12 cellular contexts compared by ENCODE assay signal in the genomic region with DNA sequence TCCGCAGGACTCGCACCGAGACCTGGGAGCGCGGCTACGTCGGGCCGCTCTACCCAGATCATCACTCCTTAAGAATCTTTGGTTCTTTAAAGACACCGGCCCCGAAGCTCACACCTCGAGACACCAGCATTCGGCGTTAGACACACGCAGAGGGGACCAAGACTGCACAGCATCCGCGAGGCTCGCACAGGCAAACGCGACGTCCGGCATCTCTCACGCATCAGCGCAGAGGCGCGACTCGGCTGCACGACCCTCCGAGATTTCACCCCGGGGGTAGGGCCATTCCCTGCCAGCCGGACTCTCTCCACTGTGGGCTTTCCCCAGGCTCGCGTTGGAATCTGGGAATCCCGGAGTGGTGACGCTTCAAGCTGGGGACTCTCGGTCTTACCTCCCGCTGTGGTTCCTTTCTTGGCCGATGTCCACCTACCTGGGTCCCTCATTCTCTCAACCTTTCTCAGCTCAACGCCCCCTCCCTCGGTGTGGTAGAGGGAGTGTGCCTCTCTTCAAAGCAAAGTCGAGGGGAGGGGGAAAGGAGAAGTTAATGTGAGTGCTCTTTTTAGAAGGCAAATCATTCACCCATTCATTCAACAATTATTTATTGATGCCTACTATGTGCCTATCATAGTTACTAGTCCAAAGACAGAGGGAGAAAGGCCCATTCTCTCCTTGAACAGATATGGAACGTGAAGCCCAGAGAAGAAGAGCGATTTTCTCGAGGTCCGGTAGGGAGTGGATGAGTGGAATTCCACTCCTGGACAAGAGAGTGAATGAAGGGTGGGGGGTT. TPM values are rescaled to one million over a fixed set of nuclear protein-coding genes. Genes with fewer than 3 reads are reported as not detected.
DNase-seq lines count a peak whose midpoint lies in the region; ATAC-seq and TF ChIP-seq lines count a peak whose summit lies in the region.
"Had no signal": no experiment of that assay in that cellular context is flagged by ENCODE, and none has a peak within 500 bp of the region (broad histone marks: within the 10 kb centered on the region; RNA-seq: fewer than 3 reads in every experiment).

No MANE protein-coding gene starts in this region.

- H3T11ph ChIP-seq in H9 (ENCODE audit: low read length) = no peak overlapping the region

- H3K27me3 Mint-ChIP-seq in H9 (ENCODE audit: low read depth) (peaks cover 100% of the 10 kb centered on the region), neural crest cell (ENCODE audit: low read depth) (peaks cover 100% of the 10 kb centered on the region)

- H3K9ac ChIP-seq in ES-I3 (ENCODE audit: low read depth, low read length) = peak overlapping the region; percentile 37; the same call in 1 of the 2 replicates
- H3K9ac ChIP-seq in H9 (ENCODE audit: extremely low read depth, insufficient read length, low read length) = no peak overlapping the region

- no peak overlapping the region for H4K91ac ChIP-seq in H9 (ENCODE audit: insufficient read length, low read depth, low read length)

- H3K36me3 ChIP-seq in ES-I3 (ENCODE audit: insufficient read depth, low read length) = no peaks in the 10 kb centered on the region
- H3K36me3 ChIP-seq in ectodermal cell (ENCODE audit: control insufficient read depth, insufficient read depth, low read length) = no peaks in the 10 kb centered on the region
- H3K36me3 ChIP-seq: brain microvascular endothelial cell had no signal

- no peak overlapping the region for H2AK5ac ChIP-seq in H9 (ENCODE audit: insufficient read length, low read length)

- no peak overlapping the region for H4K8ac ChIP-seq in H9 (replicated peaks; ENCODE audit: insufficient read length, low read depth, low read length)

- no peak overlapping the region for H3K27ac ChIP-seq in H9 (ENCODE audit: insufficient read length, low read depth, low read length)
- no peak overlapping the region for H3K27ac ChIP-seq in ectodermal cell (ENCODE audit: insufficient read depth, low read depth, low read length, poor library complexity, severe bottlenecking)
- H3K27ac ChIP-seq: brain microvascular endothelial cell had no signal

- no peak overlapping the region for H2BK5ac ChIP-seq in H9 (ENCODE audit: insufficient read length, low read length)

- H3K4me3 ChIP-seq in ectodermal cell (ENCODE audit: insufficient read depth, low read depth, low read length) = peak overlapping the region; percentile 16

- no peak overlapping the region for H2BK15ac ChIP-seq in H9 (ENCODE audit: low read depth, low read length)

- ATAC-seq in GM18909 (IDR thresholded peaks at IDR 0.05; ENCODE audit: poor library complexity, unreplicated experiment) = no peak
- ATAC-seq: left lobe of liver, right cardiac atrium had no signal

- peak overlapping the region; percentile 28 to 78; a peak in 4 of 5 replicates for H3K4me3 Mint-ChIP-seq in H9
- peak overlapping the region; percentile 65 for H3K4me3 Mint-ChIP-seq in neural crest cell

- H3K36me3 Mint-ChIP-seq in H9 (ENCODE audit: insufficient read depth in 1 of 3, low read depth in 3 of 3) (peaks cover 0 to 3% (median 0%) of the 10 kb centered on the region in 3 experiments; a peak in 2 of 7 replicates), neural crest cell (ENCODE audit: low read depth) (no peaks in the 10 kb centered on the region)

- H3K4me1 ChIP-seq in ES-I3 (ENCODE audit: insufficient read depth, low read length) (peaks cover 32% of the 10 kb centered on the region), H9 (ENCODE audit: insufficient read depth, low read length) (no peaks in the 10 kb centered on the region; the same call in 1 of the 2 replicates), ectodermal cell (ENCODE audit: control insufficient read depth, insufficient read depth, low read length) (peaks cover 42% of the 10 kb centered on the region)

- H2BK12ac ChIP-seq in H9 (ENCODE audit: insufficient read length, low read depth, low read length) = no peak overlapping the region

- H3K4me2 ChIP-seq in H9 (ENCODE audit: insufficient read depth, insufficient read length, low read length) = peak overlapping the region; percentile 51

- no peaks in the 10 kb centered on the region for H3K9me3 ChIP-seq in ES-I3 (ENCODE audit: control insufficient read depth, insufficient read depth, low read length)
- no peaks in the 10 kb centered on the region for H3K9me3 ChIP-seq in H9 (ENCODE audit: control insufficient read depth, low read depth, low read length)
- H3K9me3 ChIP-seq in ectodermal cell (ENCODE audit: control insufficient read depth, low read length) = no peaks in the 10 kb centered on the region

- H3K4me1 Mint-ChIP-seq in H9 (peaks cover 61 to 80% of the 10 kb centered on the region in 2 experiments), neural crest cell (peaks cover 23% of the 10 kb centered on the region)

- H3K79me1 ChIP-seq in H9 (ENCODE audit: insufficient read depth, low read depth, low read length, poor library complexity, severe bottlenecking) = no peaks in the 10 kb centered on the region

- no peak overlapping the region for H3K18ac ChIP-seq in H9 (ENCODE audit: insufficient read length, low read depth, low read length)

- H4K20me1 ChIP-seq in H9 (ENCODE audit: control insufficient read depth, insufficient read depth, insufficient read length) = peaks cover 4% of the 10 kb centered on the region

- H3K56ac ChIP-seq in H9 (ENCODE audit: insufficient read length, low read depth, low read length) = no peak overlapping the region

- H3K79me2 ChIP-seq in H9 (ENCODE audit: insufficient read depth, low read length) = no peaks in the 10 kb centered on the region

- no peak overlapping the region for H4K5ac ChIP-seq in H9 (ENCODE audit: insufficient read length, low read depth, low read length)

- no peak overlapping the region for H3K23ac ChIP-seq in H9 (ENCODE audit: insufficient read length, low read depth, low read length)

- TF ChIP-seq CTCF in H9 (conservative IDR thresholded peaks at IDR 0.05) (no peak), neural crest cell (conservative IDR thresholded peaks at IDR 0.05) (no peak)

- H3K27ac Mint-ChIP-seq in H9 = no peak overlapping the region; a peak in 1 of 7 replicates
- no peak overlapping the region for H3K27ac Mint-ChIP-seq in neural crest cell (ENCODE audit: unreplicated experiment)

- no peak overlapping the region for H3K4ac ChIP-seq in H9 (ENCODE audit: low read depth, low read length)

- H3K23me2 ChIP-seq in H9 (ENCODE audit: insufficient read length, low read depth, low read length, poor library complexity, severe bottlenecking) = peaks cover 25% of the 10 kb centered on the region

- H2AFZ ChIP-seq in H9 (ENCODE audit: low read length) = no peak overlapping the region

- H3K27me3 ChIP-seq in H9 (ENCODE audit: insufficient read depth, low read length) (peaks cover 96% of the 10 kb centered on the region), ectodermal cell (ENCODE audit: control insufficient read depth, insufficient read depth, low read length, poor library complexity, severe bottlenecking) (peaks cover 100% of the 10 kb centered on the region)

- no peaks in the 10 kb centered on the region; a peak in 2 of 5 replicates for H3K9me3 Mint-ChIP-seq in H9
- H3K9me3 Mint-ChIP-seq in neural crest cell = no peaks in the 10 kb centered on the region

- WGBS in H9 (ENCODE audit: extremely low coverage, insufficient read length, low lambda C conversion rate) = no CpG with 5 or more reads among the region's 44 CpGs
- WGBS in ectodermal cell, 2 experiments = 1% methylated on average over 41 of the region's 44 CpGs

- DNase-seq in H9 = peak; percentile 47
- no peak for DNase-seq in neural crest cell (ENCODE audit: low read depth, low spot score)
- no peak for DNase-seq in NAMALWA (ENCODE audit: low spot score)
- no peak for DNase-seq in superior temporal gyrus (ENCODE audit: extremely low spot score)
- DNase-seq: brain microvascular endothelial cell had no signal

- H2BK20ac ChIP-seq in H9 (ENCODE audit: low read depth, low read length, poor library complexity, severe bottlenecking) = no peak overlapping the region

- H3K14ac ChIP-seq in H9 (ENCODE audit: insufficient read depth, low read length) = no peak overlapping the region; the same call in 1 of the 2 replicates

- H2BK120ac ChIP-seq in H9 (ENCODE audit: low read depth, low read length, poor library complexity, severe bottlenecking) = no peak overlapping the region

RNA-seq across cellular contexts. Expression of gene HAND1, which starts 1.3 kb away (rescaled TPM):
- total RNA-seq in H9 (2021) (not detected in 2 replicates), neural crest cell (not detected in 2 replicates)
- 1.5 TPM for polyA plus RNA-seq in ectodermal cell (2013, experiment 1 of 4)
- 0.89 TPM for polyA plus RNA-seq in ectodermal cell (2013, experiment 2 of 4)
- polyA plus RNA-seq in ectodermal cell (2013, experiment 3 of 4) = 4.7 TPM
- polyA plus RNA-seq in ectodermal cell (2013, experiment 4 of 4) = 2.2 TPM
- total RNA-seq: fibroblast of lung, left lobe of liver, MCF 10A had no signal
- polyA plus RNA-seq: fibroblast of lung had no signal

RNA-seq across cellular contexts. Expression of gene SAP30L, which starts 33.6 kb away (rescaled TPM):
- total RNA-seq in H9 (2021) (24.8 and 25.0 TPM in 2 replicates), neural crest cell (46.3 and 49.2 TPM in 2 replicates)
- 44.8 TPM for polyA plus RNA-seq in ectodermal cell (2013, experiment 1 of 4)
- 33.5 TPM for polyA plus RNA-seq in ectodermal cell (2013, experiment 2 of 4)
- polyA plus RNA-seq in ectodermal cell (2013, experiment 3 of 4) = 35.9 TPM
- 44.7 TPM for polyA plus RNA-seq in ectodermal cell (2013, experiment 4 of 4)
